8 cellular contexts compared by ENCODE assay signal in the genomic region with DNA sequence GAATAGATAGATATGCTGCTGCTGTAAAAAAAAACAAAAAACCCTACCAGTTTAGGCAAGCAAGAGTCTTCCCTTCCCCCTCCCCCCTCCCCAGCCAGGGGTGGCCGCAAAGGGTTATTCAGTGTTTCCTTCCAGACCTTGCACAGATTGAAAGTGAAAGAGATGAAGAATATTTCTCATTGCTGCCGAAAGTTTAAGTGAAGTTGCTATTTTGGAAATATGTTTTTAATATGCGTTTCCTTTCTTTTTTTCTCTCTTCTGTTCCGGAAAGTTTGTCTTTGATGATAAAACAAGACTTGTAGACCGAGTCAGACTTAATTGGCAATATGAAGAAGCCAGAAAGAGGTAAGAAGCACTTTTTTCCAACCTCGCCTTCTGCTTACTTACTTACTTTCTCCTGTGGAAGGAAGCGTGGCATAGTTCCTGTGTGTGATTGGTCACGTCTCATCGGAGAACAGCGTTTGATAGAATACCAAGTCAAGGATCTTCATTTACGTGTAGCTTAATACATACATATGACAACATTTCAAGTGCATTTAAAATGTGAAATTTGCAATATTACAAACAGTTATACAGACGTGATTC.
DNase-seq lines count a peak whose midpoint lies in the region; ATAC-seq and TF ChIP-seq lines count a peak whose summit lies in the region.

No MANE protein-coding gene starts in this region.

- no peaks in the 10 kb centered on the region for H3K27me3 ChIP-seq in SU-DHL-6 (ENCODE audit: low read length)

- DNase-seq in GM10248 (ENCODE audit: extremely low spot score): peak; percentile 60
- DNase-seq in stimulated activated CD8-positive, alpha-beta memory T cell treated with anti-CD3 and anti-CD28 coated beads, Interleukin-2, amount 100 ng/mL, for 1 hour (ENCODE audit: low read depth in 2 of 2): peak; percentile 22 to 28
- DNase-seq in NCI-H2081 (lab: John Stamatoyannopoulos, UW): no peak
- no peak for DNase-seq in NCI-H2196 (lab: John Stamatoyannopoulos, UW; ENCODE audit: unreplicated experiment)
- no peak for DNase-seq in NCI-H524 treated with DMSO at 0.1 percent for 48 hours (lab: John Stamatoyannopoulos, UW)

- no peak for TF ChIP-seq CTCF in GM10248 (IDR thresholded peaks at IDR 0.05; ENCODE audit: control extremely low read depth, extremely low read depth, low read depth, missing control alignments)
- no peak for TF ChIP-seq CTCF in SU-DHL-6 (IDR thresholded peaks at IDR 0.05; ENCODE audit: insufficient read depth, low read length, poor library complexity, severe bottlenecking)

- H3K9me2 ChIP-seq in SU-DHL-6 (replicated peaks; ENCODE audit: insufficient read depth, low read length): no peaks in the 10 kb centered on the region

- H3K9ac ChIP-seq in SU-DHL-6 (ENCODE audit: low read length): peak overlapping the region; percentile 60

- H3K9me3 Mint-ChIP-seq in dendritic cell treated with granulocyte-macrophage colony-stimulating factor and Interleukin-4, amounts not matched to agents 40 ng/mL and 50 ng/mL, for 4 days: no peaks in the 10 kb centered on the region

- H3K36me3 ChIP-seq in SU-DHL-6 (ENCODE audit: low read length): no peaks in the 10 kb centered on the region; the same call in 1 of the 2 replicates

- CTCF ChIA-PET in GM10248 (lab: Yijun Ruan, JAX): interaction anchor here (1.3 to 6.8 kb wide), 3 partner anchors 11 to 20 kb away, joined by 3 to 45 read pairs (median 40); no protein-coding TSS in a partner anchor

- H3K79me2 ChIP-seq in SU-DHL-6 (ENCODE audit: insufficient read depth, low read length): peaks cover 16% of the 10 kb centered on the region; the same call in 1 of the 2 replicates

- intact Hi-C loops in dendritic cell treated with granulocyte-macrophage colony-stimulating factor and Interleukin-4, amounts not matched to agents 40 ng/mL and 50 ng/mL, for 4 days (cut with micrococcal nuclease): no loop called here

- peak overlapping the region; percentile 64 for H3K4me3 Mint-ChIP-seq in dendritic cell treated with granulocyte-macrophage colony-stimulating factor and Interleukin-4, amounts not matched to agents 40 ng/mL and 50 ng/mL, for 4 days

- peak overlapping the region; percentile 39 for H3K4me3 ChIP-seq in SU-DHL-6 (ENCODE audit: insufficient read depth, low read length, poor library complexity, severe bottlenecking)

- H3K36me3 Mint-ChIP-seq in dendritic cell treated with granulocyte-macrophage colony-stimulating factor and Interleukin-4, amounts not matched to agents 40 ng/mL and 50 ng/mL, for 4 days (ENCODE audit: low read depth): peaks cover 57% of the 10 kb centered on the region

- H3K4me2 ChIP-seq in SU-DHL-6 (ENCODE audit: low read depth, low read length, poor library complexity, severe bottlenecking): peak overlapping the region; percentile 90

- peaks cover 37% of the 10 kb centered on the region for H3K4me1 Mint-ChIP-seq in dendritic cell treated with granulocyte-macrophage colony-stimulating factor and Interleukin-4, amounts not matched to agents 40 ng/mL and 50 ng/mL, for 4 days (ENCODE audit: low read depth)

- POLR2A ChIA-PET in GM10248 (lab: Yijun Ruan, JAX): no interaction called here

- H3K27ac ChIP-seq in SU-DHL-6 (ENCODE audit: low read depth, low read length): peak overlapping the region; percentile 96

- no peaks in the 10 kb centered on the region for H3K27me3 Mint-ChIP-seq in dendritic cell treated with granulocyte-macrophage colony-stimulating factor and Interleukin-4, amounts not matched to agents 40 ng/mL and 50 ng/mL, for 4 days

- peak overlapping the region; percentile 78 for H3K27ac Mint-ChIP-seq in dendritic cell treated with granulocyte-macrophage colony-stimulating factor and Interleukin-4, amounts not matched to agents 40 ng/mL and 50 ng/mL, for 4 days

- H2AFZ ChIP-seq in SU-DHL-6 (ENCODE audit: low read depth, low read length, severe bottlenecking): no peak overlapping the region

- H4K20me1 ChIP-seq in SU-DHL-6 (ENCODE audit: low read depth, low read length): no peaks in the 10 kb centered on the region

- no peaks in the 10 kb centered on the region for H3K9me3 ChIP-seq in SU-DHL-6 (ENCODE audit: insufficient read depth, low read length)

- ATAC-seq in GM21723 (IDR thresholded peaks at IDR 0.05; ENCODE audit: unreplicated experiment): peak; percentile 89

- H3F3A ChIP-seq in SU-DHL-6 (ENCODE audit: insufficient read depth): peaks cover 29% of the 10 kb centered on the region

Comparison
In these comparisons a context has a peak if more than half of its experiments do, and no peak if none do; other contexts are left out.
1. DNase-seq: peak in GM10248 (single experiment) and stimulated activated CD8-positive, alpha-beta memory T cell treated with anti-CD3 and anti-CD28 coated beads, Interleukin-2, amount 100 ng/mL, for 1 hour (2 of 2); none in NCI-H2081 (0 of 2), NCI-H2196 (single experiment) and NCI-H524 treated with DMSO at 0.1 percent for 48 hours (single experiment).